In genomic region chr18:46829947-46830346, GRCh38 we compare ENCODE assay signal across 17 cellular contexts.
"Had no signal": no experiment of that assay in that cellular context is flagged by ENCODE, and none has a peak within 500 bp of the region (broad histone marks: within the 10 kb centered on the region; RNA-seq: fewer than 3 reads in every experiment).

No MANE protein-coding gene starts in this region.

- H3K79me2 ChIP-seq: hepatocyte had no signal

- H3K9me3 ChIP-seq: neutrophil, stomach, thoracic aorta, transverse colon had no signal

- H3K4me2 ChIP-seq: hepatocyte had no signal

- H3K9me3 Mint-ChIP-seq: naive thymus-derived CD4-positive, alpha-beta T cell had no signal

- H3K4me3 Mint-ChIP-seq: naive thymus-derived CD4-positive, alpha-beta T cell had no signal

- H3K4me1 ChIP-seq: foreskin keratinocyte, transverse colon had no signal

- H2AFZ ChIP-seq: hepatocyte had no signal

- H3K27me3 ChIP-seq: foreskin keratinocyte, hepatocyte, neutrophil, stomach, transverse colon had no signal

- H3K27ac ChIP-seq: epithelial cell of prostate, foreskin keratinocyte, hepatocyte, neutrophil, stomach, thoracic aorta, transverse colon had no signal

- ATAC-seq: foreskin keratinocyte; left cardiac atrium; left ventricle myocardium superior; naive thymus-derived CD4-positive, alpha-beta T cell; right cardiac atrium had no signal

- H3K27ac Mint-ChIP-seq: naive thymus-derived CD4-positive, alpha-beta T cell had no signal

- H3K36me3 ChIP-seq: neutrophil had no signal

- H3K27me3 Mint-ChIP-seq: naive thymus-derived CD4-positive, alpha-beta T cell had no signal

- DNase-seq: effector memory CD4-positive, alpha-beta T cell; foreskin keratinocyte; kidney; left cardiac atrium; left ventricle myocardium superior; naive thymus-derived CD4-positive, alpha-beta T cell; right cardiac atrium; small intestine; stimulated activated CD4-positive, alpha-beta T cell treated with anti-CD3 and anti-CD28 coated beads, Interleukin-12 subunit alpha, Interleukin-12 subunit beta, amount 100 ng/mL, for 4 hours; stimulated activated naive CD4-positive, alpha-beta T cell; stomach; substantia nigra; transverse colon had no signal

- H3K4me3 ChIP-seq: hepatocyte, stomach, thoracic aorta, transverse colon had no signal
